21 cellular contexts compared by ENCODE assay signal in the genomic region with DNA sequence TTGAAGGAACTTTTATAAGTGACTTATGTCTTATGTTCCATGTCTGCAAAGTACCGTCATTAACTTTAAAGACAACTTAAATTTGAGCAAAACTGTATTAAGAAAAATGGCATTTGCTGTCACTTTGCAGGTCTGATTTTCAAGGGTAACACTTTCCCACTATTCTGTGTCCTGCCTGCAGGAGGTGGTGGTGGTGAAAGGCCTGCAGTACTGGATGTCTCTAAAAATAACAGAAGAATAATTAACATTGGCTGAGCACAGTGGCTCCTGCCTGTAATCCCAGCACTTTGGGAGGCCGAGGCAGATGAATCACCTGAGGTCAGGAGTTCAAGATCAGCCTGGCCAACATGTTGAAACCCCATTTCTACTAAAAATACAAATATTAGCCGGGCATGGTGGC. TPM values are rescaled to one million over a fixed set of nuclear protein-coding genes. Genes with fewer than 3 reads are reported as not detected.
A peak's percentile ranks its signal among the peaks of the same experiment; 100 is the strongest.
DNase-seq lines count a peak whose midpoint lies in the region; ATAC-seq, FAIRE-seq and TF ChIP-seq lines count a peak whose summit lies in the region.
"Had no signal": no experiment of that assay in that cellular context is flagged by ENCODE, and none has a peak within 500 bp of the region (broad histone marks: within the 10 kb centered on the region; RNA-seq: fewer than 3 reads in every experiment).

No MANE protein-coding gene starts in this region.

- POLR2A ChIA-PET in H1 (lab: Charles Lee; ENCODE audit: partially characterized antibody), result no interaction called here

- no peak overlapping the region for H2BK15ac ChIP-seq in H1 (ENCODE audit: low read length)

- no peaks in the 10 kb centered on the region for H3K27me3 ChIP-seq in Loucy (ENCODE audit: insufficient read depth, low read length, poor library complexity, severe bottlenecking)
- H3K27me3 ChIP-seq in H1 (replicated peaks in 1 of 4; ENCODE audit: control insufficient read depth in 3 of 4, extremely low read depth in 1 of 4, insufficient read depth in 3 of 4, low read length in 3 of 4), result no peaks in the 10 kb centered on the region
- H3K27me3 ChIP-seq in transverse colon, result peaks cover 5% of the 10 kb centered on the region
- H3K27me3 ChIP-seq: BE2C had no signal

- no peak overlapping the region for H2BK12ac ChIP-seq in H1 (ENCODE audit: low read depth, low read length)

- no peaks in the 10 kb centered on the region for H3K36me3 ChIP-seq in Loucy (ENCODE audit: insufficient read depth, low read length)
- no peaks in the 10 kb centered on the region for H3K36me3 ChIP-seq in H1 (ENCODE audit: control insufficient read depth in 2 of 4, insufficient read depth in 4 of 4, low read length in 3 of 4)
- no peaks in the 10 kb centered on the region for H3K36me3 ChIP-seq in transverse colon
- H3K36me3 ChIP-seq: BE2C had no signal

- H4K8ac ChIP-seq in H1 (ENCODE audit: extremely low read depth, insufficient read depth, low read length), result no peak overlapping the region

- no peaks in the 10 kb centered on the region for H3K79me1 ChIP-seq in H1 (ENCODE audit: low read depth, low read length)

- FAIRE-seq in H1 (lab: Jason Lieb, UNC), result no peak
- FAIRE-seq: A204.1, GM12878, H54 had no signal

- TF ChIP-seq EP300 in H1 (IDR thresholded peaks at IDR 0.05; ENCODE audit: borderline replicate concordance in 1 of 2, low read depth in 2 of 2, low read length in 2 of 2) (no peak), transverse colon (IDR thresholded peaks at IDR 0.05; ENCODE audit: low read depth) (no peak)

- ATAC-seq in HG03378 (IDR thresholded peaks at IDR 0.05; ENCODE audit: unreplicated experiment), result no peak
- ATAC-seq: GM12878 had no signal

- no peak overlapping the region for H2BK20ac ChIP-seq in H1 (ENCODE audit: low read length)

- H3K9ac ChIP-seq in Loucy (ENCODE audit: low read depth, low read length, poor library complexity, severe bottlenecking), result no peak overlapping the region
- no peak overlapping the region for H3K9ac ChIP-seq in H1 (replicated peaks in 1 of 4; ENCODE audit: extremely low read depth in 1 of 4, low read depth in 3 of 4, low read length in 3 of 4)

- CTCF ChIA-PET in H1 (lab: Charles Lee; ENCODE audit: partially characterized antibody), result interaction anchor here (0.6 to 1.0 kb wide), 4 partner anchors 10 to 408 kb away, joined by 3 to 4 read pairs (median 4); no protein-coding TSS in a partner anchor

- no peaks in the 10 kb centered on the region for H3F3A ChIP-seq in Loucy (ENCODE audit: low read depth)

- TF ChIP-seq RAD21 in H1 (IDR thresholded peaks at IDR 0.05 in 1 of 2, conservative IDR thresholded peaks at IDR 0.05 in 1 of 2; ENCODE audit: low read depth in 2 of 2, low read length in 2 of 2), result peak; percentile 28 to 32

- H3K4me3 ChIP-seq in Loucy (ENCODE audit: low read length, poor library complexity, severe bottlenecking), result no peak overlapping the region
- H3K4me3 ChIP-seq in H1 (ENCODE audit: extremely low read depth in 1 of 4, insufficient read depth in 2 of 4, low read depth in 3 of 4, low read length in 4 of 4), result no peak overlapping the region
- no peak overlapping the region for H3K4me3 ChIP-seq in transverse colon
- H3K4me3 ChIP-seq: GM12878 had no signal

- no peak overlapping the region for H3K18ac ChIP-seq in H1 (ENCODE audit: extremely low read depth, low read length)

- no peak overlapping the region for H3K23ac ChIP-seq in H1 (ENCODE audit: insufficient read length)

- no peak overlapping the region for H2AK5ac ChIP-seq in H1 (ENCODE audit: low read depth, low read length)

- in situ Hi-C loops in transverse colon (cut with MboI; ENCODE audit: low pct_ligation_motif_present in 1 of 4, low pct_unique_long_range_greater_than_20kb in 1 of 4, low sequenced_read_pairs in 3 of 4), result no loop called here

- no peak overlapping the region for H4K91ac ChIP-seq in H1 (replicated peaks; ENCODE audit: insufficient read length, low read length)

- TF ChIP-seq POLR2A in H1 (IDR thresholded peaks at IDR 0.05; ENCODE audit: control extremely low read depth in 1 of 2, low read depth in 2 of 2, low read length in 2 of 2), result no peak
- TF ChIP-seq POLR2A in transverse colon (IDR thresholded peaks at IDR 0.05), result no peak

- H2AFZ ChIP-seq in Loucy (ENCODE audit: low read length) (no peak overlapping the region), H1 (ENCODE audit: low read length) (no peak overlapping the region)

- H3K9me2 ChIP-seq in Loucy (replicated peaks; ENCODE audit: low read depth, low read length), result no peaks in the 10 kb centered on the region

- H4K20me1 ChIP-seq in Loucy (ENCODE audit: insufficient read depth, low read length, poor library complexity, severe bottlenecking) (no peaks in the 10 kb centered on the region), H1 (replicated peaks in 1 of 2; ENCODE audit: control insufficient read depth in 1 of 2, insufficient read depth in 2 of 2, low read length in 2 of 2) (no peaks in the 10 kb centered on the region)

- H3K14ac ChIP-seq in H1 (ENCODE audit: insufficient read length), result no peak overlapping the region

- H2BK120ac ChIP-seq in H1 (replicated peaks; ENCODE audit: low read depth, low read length), result no peak overlapping the region

- H3K4me1 ChIP-seq in Loucy (ENCODE audit: insufficient read depth, low read length, poor library complexity, severe bottlenecking) (no peaks in the 10 kb centered on the region), H1 (replicated peaks in 1 of 4; ENCODE audit: control insufficient read depth in 3 of 4, insufficient read depth in 4 of 4, low read length in 3 of 4) (peaks cover 0 to 8% (median 2%) of the 10 kb centered on the region in 4 experiments; a peak in 3 of 7 replicates), transverse colon (no peaks in the 10 kb centered on the region)
- H3K4me1 ChIP-seq: BE2C had no signal

- no peak overlapping the region for H3K27ac ChIP-seq in H1 (ENCODE audit: low read depth, low read length)
- H3K27ac ChIP-seq in transverse colon, result no peak overlapping the region
- H3K27ac ChIP-seq: HL-60 had no signal

- no peak overlapping the region for H2BK5ac ChIP-seq in H1 (ENCODE audit: low read depth, low read length)

- no peak overlapping the region for H3K4me2 ChIP-seq in Loucy (ENCODE audit: low read depth, low read length, poor library complexity, severe bottlenecking)
- no peak overlapping the region for H3K4me2 ChIP-seq in H1 (ENCODE audit: insufficient read depth in 1 of 2, low read depth in 2 of 2, low read length in 2 of 2)

- H3K79me2 ChIP-seq in Loucy (ENCODE audit: insufficient read depth, low read length) (no peaks in the 10 kb centered on the region), H1 (ENCODE audit: control insufficient read depth in 1 of 2, insufficient read depth in 2 of 2, low read length in 2 of 2) (no peaks in the 10 kb centered on the region)

- H3K9me3 ChIP-seq in Loucy (ENCODE audit: insufficient read depth, low read depth, low read length), result no peaks in the 10 kb centered on the region
- peaks cover 4 to 5% of the 10 kb centered on the region in 2 experiments; a peak in 2 of 4 replicates for H3K9me3 ChIP-seq in H1 (ENCODE audit: insufficient read depth in 2 of 2, low read depth in 1 of 2, low read length in 1 of 2)
- no peaks in the 10 kb centered on the region for H3K9me3 ChIP-seq in transverse colon
- H3K9me3 ChIP-seq: BE2C had no signal

- TF ChIP-seq CTCF in Loucy (conservative IDR thresholded peaks at IDR 0.05; ENCODE audit: low read length) (peak; percentile 24), H1 (IDR thresholded peaks at IDR 0.05; ENCODE audit: control extremely low read depth in 1 of 3, insufficient read depth in 1 of 3, low read depth in 1 of 3, low read length in 3 of 3) (peak in 2 of 3 experiments; percentile 17 to 36; a peak in 2 of 4 replicates), transverse colon (IDR thresholded peaks at IDR 0.05) (no peak)

- 84% methylated on average over 3 of the region's 3 CpGs; no CpG with 5 or more reads in 1 of the 2 experiments for WGBS in H1 (ENCODE audit: extremely low coverage in 1 of 2, insufficient coverage in 1 of 2, insufficient read length in 1 of 2, insufficient replicate concordance in 2 of 2, low coverage in 1 of 2, low lambda C conversion rate in 2 of 2, missing lambda C conversion rate in 1 of 2), 2 experiments
- 82 to 100% methylated on average over 1 to 3 of the region's 3 CpGs for WGBS in transverse colon (ENCODE audit: low coverage in 1 of 2), 2 donors

- H3K4ac ChIP-seq in H1 (replicated peaks; ENCODE audit: insufficient read length, low read depth, low read length), result no peak overlapping the region

- no peak overlapping the region for H4K5ac ChIP-seq in H1 (ENCODE audit: insufficient read length, low read depth, low read length)

- no peak overlapping the region for H3K56ac ChIP-seq in H1 (replicated peaks; ENCODE audit: insufficient read length, low read depth, low read length)

- intact Hi-C loops in transverse colon (cut with DNase I; ENCODE audit: low total_unique reads), result no loop called here

- DNase-seq in H1 (ENCODE audit: low read depth in 1 of 2, low spot score in 2 of 2) (no peak), kidney tubule cell (ENCODE audit: low spot score) (peak; percentile 17), transverse colon (no peak), dedifferentiated amniotic fluid mesenchymal stem cell (ENCODE audit: extremely low spot score) (no peak), activated gamma-delta T cell (lab: John Stamatoyannopoulos, UW) (no peak)
- DNase-seq: ACHN; BE2C; C1 segment of cervical spinal cord; CD4-positive, CD25-positive, alpha-beta regulatory T cell; CD8-positive, alpha-beta memory T cell; COR-L47; DMS 273 treated with DMSO at 0.1 percent for 48 hours; DMS53; DND-41; EL had no signal

- no peaks in the 10 kb centered on the region for H3K23me2 ChIP-seq in H1 (ENCODE audit: low read depth, low read length)

TF ChIP-seq in H1, 55 proteins besides CTCF, POLR2A, EP300 and RAD21 (continues in another document):
- TF ChIP-seq RXRA (IDR thresholded peaks at IDR 0.05; ENCODE audit: insufficient read depth, low read depth, low read length) (no peak), CTBP2 (IDR thresholded peaks at IDR 0.05; ENCODE audit: borderline replicate concordance, insufficient read depth, insufficient read length, low read length) (no peak), SRF (IDR thresholded peaks at IDR 0.05; ENCODE audit: low read depth, low read length) (no peak), SIN3A (conservative IDR thresholded peaks at IDR 0.05 in 1 of 2, IDR thresholded peaks at IDR 0.05 in 1 of 2; ENCODE audit: low read depth in 1 of 2, low read length in 2 of 2) (no peak), SAP30 (IDR thresholded peaks at IDR 0.05; ENCODE audit: insufficient read depth, insufficient replicate concordance, low read length) (no peak), CHD1 (IDR thresholded peaks at IDR 0.05; ENCODE audit: low read depth, low read length) (no peak)

RNA-seq across cellular contexts. Expression of a gene that starts 13.2 kb away (rescaled TPM):
- total RNA-seq in H1 (2021; fragmentation: NEBNext Ultra II Directional; extraction: Animal tissue kit (Norgen Biotek cat#: 25700)), result 5.6 and 7.8 TPM in 2 replicates
- polyA plus RNA-seq in H1 (2011; rRNA removed), result 3.0 and 4.4 TPM in 2 replicates
- 5.7 TPM for polyA plus RNA-seq in H1 (2011; cell fraction: cytosol; rRNA removed)
- polyA plus RNA-seq in H1 (2011; cell fraction: nucleus; rRNA removed), result 3.4 TPM
- 5.4 to 6.8 TPM (median 5.9 TPM) in 4 replicates for polyA plus RNA-seq in H1 (2012, experiment 1 of 2)
- 0.68 TPM for polyA plus RNA-seq in H1 (2012, experiment 2 of 2)
- polyA plus RNA-seq in H1 (2013, experiment 1 of 2), result 6.6 TPM
- polyA plus RNA-seq in H1 (2013, experiment 2 of 2), result 7.1 TPM
- 12.2 and 18.2 TPM in 2 replicates for polyA minus RNA-seq in H1 (2011; rRNA and poly(A)+ RNA removed)
- 5.4 TPM for polyA minus RNA-seq in H1 (2011; cell fraction: cytosol; rRNA and poly(A)+ RNA removed)
- polyA minus RNA-seq in H1 (2011; cell fraction: nucleus; rRNA and poly(A)+ RNA removed), result 13.2 TPM
- 10 to 100 TPM; 14.3 to 23.2 (median 19.1) TPM for total RNA-seq in transverse colon

Comparison
In these comparisons a context has a peak if more than half of its experiments do, and no peak if none do; other contexts are left out.
1. CTCF ChIP-seq: peak in Loucy (single experiment) and H1 (2 of 3); none in transverse colon (0 of 5).